Comparison of ENCODE assay signal across 8 cellular contexts in genomic region chr2:203328735-203329549, GRCh38. TPM values are rescaled to one million over a fixed set of nuclear protein-coding genes. Genes with fewer than 3 reads are reported as not detected.
A peak's percentile ranks its signal among the peaks of the same experiment; 100 is the strongest.
DNase-seq lines count a peak whose midpoint lies in the region; ATAC-seq and TF ChIP-seq lines count a peak whose summit lies in the region.

No MANE protein-coding gene starts in this region.

- H3K27me3 ChIP-seq in AG04450 (ENCODE audit: control insufficient read depth, insufficient read depth, low read length): no peaks in the 10 kb centered on the region
- no peaks in the 10 kb centered on the region for H3K27me3 ChIP-seq in testis

- H3K9me3 Mint-ChIP-seq in activated T-helper 1 cell treated with anti-CD3 and anti-CD28 coated beads, Interleukin-12 subunit alpha, Interleukin-12 subunit beta, Interleukin-2, Interleukin-4 antibody, amounts not matched to agents 30 ng/mL and 10 ng/mL and 1 ng/mL, durations not matched to agents 14 hours and 24 hours and 36 hours: no peaks in the 10 kb centered on the region
- peaks cover 4% of the 10 kb centered on the region for H3K9me3 Mint-ChIP-seq in nephron progenitor cell

- no peak for TF ChIP-seq POLR2A in testis (IDR thresholded peaks at IDR 0.05)

- peaks cover 17% of the 10 kb centered on the region for H3K4me1 ChIP-seq in testis

- no peak overlapping the region for H3K27ac ChIP-seq in AG04450 (ENCODE audit: low read depth, low read length)
- H3K27ac ChIP-seq in testis: peak overlapping the region; percentile 94 to 95

- no peak for TF ChIP-seq CTCF in AG04450 (IDR thresholded peaks at IDR 0.05; ENCODE audit: low read depth, low read length)
- TF ChIP-seq CTCF in fibroblast of pulmonary artery (IDR thresholded peaks at IDR 0.05; ENCODE audit: low read length, missing control alignments): no peak
- no peak for TF ChIP-seq CTCF in nephron progenitor cell (IDR thresholded peaks at IDR 0.05)
- no peak for TF ChIP-seq CTCF in testis (IDR thresholded peaks at IDR 0.05)

- 0% methylated on average over 10 to 32 of the region's 32 CpGs for WGBS in testis, 2 donors

- no peaks in the 10 kb centered on the region for H3K36me3 ChIP-seq in testis (ENCODE audit: low read depth, missing control alignments)

- H3K36me3 Mint-ChIP-seq in activated T-helper 1 cell treated with anti-CD3 and anti-CD28 coated beads, Interleukin-12 subunit alpha, Interleukin-12 subunit beta, Interleukin-2, Interleukin-4 antibody, amounts not matched to agents 30 ng/mL and 10 ng/mL and 1 ng/mL, durations not matched to agents 14 hours and 24 hours and 36 hours (ENCODE audit: low read depth): peaks cover 10% of the 10 kb centered on the region
- H3K36me3 Mint-ChIP-seq in nephron progenitor cell (ENCODE audit: low read depth): peaks cover 37% of the 10 kb centered on the region

- peaks cover 38% of the 10 kb centered on the region for H3K4me1 Mint-ChIP-seq in activated T-helper 1 cell treated with anti-CD3 and anti-CD28 coated beads, Interleukin-12 subunit alpha, Interleukin-12 subunit beta, Interleukin-2, Interleukin-4 antibody, amounts not matched to agents 30 ng/mL and 10 ng/mL and 1 ng/mL, durations not matched to agents 14 hours and 24 hours and 36 hours (ENCODE audit: low read depth)
- peaks cover 43% of the 10 kb centered on the region for H3K4me1 Mint-ChIP-seq in nephron progenitor cell

- CTCF ChIA-PET in AG04450 (lab: Charles Lee): interaction anchor here (0.5 kb wide), 1 partner anchor 490 kb away, joined by 3 read pairs; no protein-coding TSS in a partner anchor

- POLR2A ChIA-PET in AG04450 (lab: Yijun Ruan, JAX): interaction anchor here (0.5 to 1.0 kb wide), 5 partner anchors 72 to 320 kb away, joined by 3 to 11 read pairs (median 6); no protein-coding TSS in a partner anchor

- H3K27ac Mint-ChIP-seq in activated T-helper 1 cell treated with anti-CD3 and anti-CD28 coated beads, Interleukin-12 subunit alpha, Interleukin-12 subunit beta, Interleukin-2, Interleukin-4 antibody, amounts not matched to agents 30 ng/mL and 10 ng/mL and 1 ng/mL, durations not matched to agents 14 hours and 24 hours and 36 hours: peak overlapping the region; percentile 79
- H3K27ac Mint-ChIP-seq in nephron progenitor cell: peak overlapping the region; percentile 95

- H3K9me3 ChIP-seq in AG04450 (ENCODE audit: control insufficient read depth, insufficient read depth, low read length): no peaks in the 10 kb centered on the region
- H3K9me3 ChIP-seq in testis: no peaks in the 10 kb centered on the region

- no peak for DNase-seq in AG04450 (ENCODE audit: low read depth, low spot score)
- DNase-seq in NCI-H69 (lab: John Stamatoyannopoulos, UW): peak; percentile 54
- DNase-seq in activated T-helper 1 cell treated with anti-CD3 and anti-CD28 coated beads, Interleukin-12 subunit alpha, Interleukin-12 subunit beta, Interleukin-2, Interleukin-4 antibody, amounts not matched to agents 30 ng/mL and 10 ng/mL and 1 ng/mL, durations not matched to agents 14 hours and 24 hours and 36 hours (ENCODE audit: low spot score): peak; percentile 36
- peak; percentile 38 for DNase-seq in fibroblast of pulmonary artery (ENCODE audit: low read depth)
- DNase-seq in nephron progenitor cell: peak; percentile 71
- DNase-seq in testis: peak; percentile 54

- intact Hi-C loops in activated T-helper 1 cell treated with anti-CD3 and anti-CD28 coated beads, Interleukin-12 subunit alpha, Interleukin-12 subunit beta, Interleukin-2, Interleukin-4 antibody, amounts not matched to agents 30 ng/mL and 10 ng/mL and 1 ng/mL, durations not matched to agents 14 hours and 24 hours and 36 hours (cut with micrococcal nuclease): loop anchor here (1.0 to 5.0 kb wide), 4 partner anchors 90 to 483 kb away; partner anchors contain the start of genes CYP20A1, NBEAL1 and WDR12
- intact Hi-C loops in testis (cut with DNase I; ENCODE audit: low total_unique reads): no loop called here

- peak overlapping the region; percentile 90 for H3K4me3 Mint-ChIP-seq in activated T-helper 1 cell treated with anti-CD3 and anti-CD28 coated beads, Interleukin-12 subunit alpha, Interleukin-12 subunit beta, Interleukin-2, Interleukin-4 antibody, amounts not matched to agents 30 ng/mL and 10 ng/mL and 1 ng/mL, durations not matched to agents 14 hours and 24 hours and 36 hours
- peak overlapping the region; percentile 95 for H3K4me3 Mint-ChIP-seq in nephron progenitor cell

- ATAC-seq in GM18867 (IDR thresholded peaks at IDR 0.05; ENCODE audit: unreplicated experiment) (peak; percentile 56), HG03064 (IDR thresholded peaks at IDR 0.05; ENCODE audit: low read depth, unreplicated experiment) (peak; percentile 54)

- H3K27me3 Mint-ChIP-seq in activated T-helper 1 cell treated with anti-CD3 and anti-CD28 coated beads, Interleukin-12 subunit alpha, Interleukin-12 subunit beta, Interleukin-2, Interleukin-4 antibody, amounts not matched to agents 30 ng/mL and 10 ng/mL and 1 ng/mL, durations not matched to agents 14 hours and 24 hours and 36 hours (ENCODE audit: insufficient read depth): no peaks in the 10 kb centered on the region
- peaks cover 3% of the 10 kb centered on the region for H3K27me3 Mint-ChIP-seq in nephron progenitor cell (ENCODE audit: low read depth, poor library complexity)

- peak overlapping the region; percentile 64 for H3K4me3 ChIP-seq in AG04450 (ENCODE audit: low read depth, low read length)
- H3K4me3 ChIP-seq in fibroblast of pulmonary artery (replicated peaks; ENCODE audit: low read depth, low read length): peak overlapping the region; percentile 90
- H3K4me3 ChIP-seq in testis: peak overlapping the region; percentile 97 to 98

RNA-seq across cellular contexts. Expression of gene ABI2, which starts 0.7 kb away (rescaled TPM):
- polyA plus RNA-seq in AG04450 (2011; rRNA removed) (35.7 and 42.5 TPM in 2 replicates), testis (ENCODE audit: insufficient read depth, low read depth, low replicate concordance) (109 TPM)
- polyA minus RNA-seq in AG04450 (2011; rRNA and poly(A)+ RNA removed): 45.5 and 50.3 TPM in 2 replicates
- total RNA-seq in activated T-helper 1 cell treated with anti-CD3 and anti-CD28 coated beads, Interleukin-12 subunit alpha, Interleukin-12 subunit beta, Interleukin-2, Interleukin-4 antibody, amounts not matched to agents 30 ng/mL and 10 ng/mL and 1 ng/mL, durations not matched to agents 14 hours and 24 hours and 36 hours: 31.4 and 32.3 TPM in 2 replicates
- total RNA-seq in testis: 100 to 1,000 TPM in 1 of 2 donors, 10 to 100 TPM in 1; 91.2 to 106 TPM
